Comparison of ENCODE assay signal across 8 cellular contexts in the genomic region with DNA sequence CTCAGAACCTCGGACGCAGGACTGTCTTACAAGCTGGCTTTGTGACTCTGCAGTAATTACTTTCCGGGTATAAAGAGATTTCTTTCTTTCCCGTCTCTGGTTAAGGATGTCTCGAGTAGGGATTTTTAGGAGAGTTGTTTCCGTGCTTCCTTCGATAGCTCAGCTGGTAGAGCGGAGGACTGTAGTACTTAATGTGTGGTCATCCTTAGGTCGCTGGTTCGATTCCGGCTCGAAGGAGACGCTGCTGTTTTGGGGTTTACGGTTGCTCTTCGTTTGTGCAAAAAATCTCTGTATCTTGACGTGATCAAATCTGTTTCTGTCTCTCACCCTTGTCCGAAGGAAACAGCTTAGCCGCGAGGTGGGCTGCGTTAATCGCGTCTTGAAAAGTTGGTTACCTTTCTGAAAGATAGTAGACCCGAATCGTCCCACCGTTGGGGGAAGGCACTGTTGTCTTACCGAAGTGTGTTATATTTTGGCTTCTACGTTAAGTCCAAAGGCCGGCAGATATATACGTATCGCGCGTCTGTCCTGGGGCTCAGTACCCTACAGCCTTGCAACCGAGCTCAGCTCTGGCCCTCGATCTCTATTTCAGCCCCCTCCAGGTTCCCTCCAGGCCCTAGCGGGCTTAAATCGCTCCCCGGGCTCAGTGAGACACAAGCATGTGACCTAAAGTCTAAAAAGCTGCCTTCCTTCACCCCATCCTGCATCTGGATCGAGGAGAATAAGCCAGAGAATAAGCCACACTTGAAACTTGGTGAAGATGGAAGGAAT. TPM values are rescaled to one million over a fixed set of nuclear protein-coding genes. Genes with fewer than 3 reads are reported as not detected.
A peak's percentile ranks its signal among the peaks of the same experiment; 100 is the strongest.
DNase-seq lines count a peak whose midpoint lies in the region; ATAC-seq and TF ChIP-seq lines count a peak whose summit lies in the region.

No MANE protein-coding gene starts in this region.

- CTCF ChIA-PET in activated CD8-positive, alpha-beta memory T cell treated with anti-CD3 and anti-CD28 coated beads, Interleukin-2, amount 10 ng/mL, durations not matched to agents 7 days and 5 days (lab: Charles Lee), result interaction anchor here (1.1 to 7.0 kb wide), 12 partner anchors 9 to 355 kb away, joined by 4 to 102 read pairs (median 10); a partner anchor contains a TSS

- ATAC-seq in GM18873 (IDR thresholded peaks at IDR 0.05; ENCODE audit: low FRiP score, unreplicated experiment) (peak; percentile 17), HG03280 (IDR thresholded peaks at IDR 0.05; ENCODE audit: unreplicated experiment) (peak; percentile 25), mucosa of descending colon (peak; percentile 38)
- ATAC-seq in activated CD8-positive, alpha-beta memory T cell treated with anti-CD3 and anti-CD28 coated beads, Interleukin-2, amount 10 ng/mL, durations not matched to agents 7 days and 5 days, result peak; percentile 43

- H3K9me3 Mint-ChIP-seq in activated CD8-positive, alpha-beta memory T cell treated with anti-CD3 and anti-CD28 coated beads, Interleukin-2, amount 10 ng/mL, durations not matched to agents 7 days and 5 days (ENCODE audit: low read depth), result no peaks in the 10 kb centered on the region

- H3K4me3 ChIP-seq in AG09309 (ENCODE audit: control insufficient read depth, low read depth, low read length) (peak overlapping the region; percentile 93), epithelial cell of proximal tubule (ENCODE audit: low read depth, low read length) (peak overlapping the region; percentile 87), mucosa of descending colon (peak overlapping the region; percentile 52)

- H3K27me3 Mint-ChIP-seq in activated CD8-positive, alpha-beta memory T cell treated with anti-CD3 and anti-CD28 coated beads, Interleukin-2, amount 10 ng/mL, durations not matched to agents 7 days and 5 days, result no peaks in the 10 kb centered on the region

- TF ChIP-seq CTCF in AG09309 (IDR thresholded peaks at IDR 0.05; ENCODE audit: control insufficient read depth, insufficient read depth, low read depth, low read length, missing control alignments) (no peak), epithelial cell of proximal tubule (conservative IDR thresholded peaks at IDR 0.05; ENCODE audit: low read depth, low read length) (no peak), mucosa of descending colon (IDR thresholded peaks at IDR 0.05) (no peak)

- no peaks in the 10 kb centered on the region for H3K36me3 ChIP-seq in mucosa of descending colon (ENCODE audit: low read depth)

- intact Hi-C loops in mucosa of descending colon (cut with DNase I, micrococcal nuclease), result loop anchor here (5.0 to 10.0 kb wide), 4 partner anchors 71 to 421 kb away; a partner anchor contains a TSS

- no peak overlapping the region for H3K27ac Mint-ChIP-seq in activated CD8-positive, alpha-beta memory T cell treated with anti-CD3 and anti-CD28 coated beads, Interleukin-2, amount 10 ng/mL, durations not matched to agents 7 days and 5 days

- peaks cover 50% of the 10 kb centered on the region for H3K4me1 ChIP-seq in mucosa of descending colon (ENCODE audit: low read depth)

- no peaks in the 10 kb centered on the region for H3K36me3 Mint-ChIP-seq in activated CD8-positive, alpha-beta memory T cell treated with anti-CD3 and anti-CD28 coated beads, Interleukin-2, amount 10 ng/mL, durations not matched to agents 7 days and 5 days

- no peaks in the 10 kb centered on the region for H3K9me3 ChIP-seq in mucosa of descending colon

- peaks cover 12% of the 10 kb centered on the region for H3K4me1 Mint-ChIP-seq in activated CD8-positive, alpha-beta memory T cell treated with anti-CD3 and anti-CD28 coated beads, Interleukin-2, amount 10 ng/mL, durations not matched to agents 7 days and 5 days

- H3K4me3 Mint-ChIP-seq in activated CD8-positive, alpha-beta memory T cell treated with anti-CD3 and anti-CD28 coated beads, Interleukin-2, amount 10 ng/mL, durations not matched to agents 7 days and 5 days, result no peak overlapping the region

- DNase-seq in AG09309 (ENCODE audit: low read depth) (peak; percentile 87), NOMO-1 (lab: John Stamatoyannopoulos, UW; ENCODE audit: unreplicated experiment in 2 of 2) (peak; percentile 71 to 75), epithelial cell of proximal tubule (ENCODE audit: low read depth) (peak; percentile 76), mucosa of descending colon (peak; percentile 73 to 87 (median 81))
- peak; percentile 88 for DNase-seq in activated CD8-positive, alpha-beta memory T cell treated with anti-CD3 and anti-CD28 coated beads, Interleukin-2, amount 10 ng/mL, durations not matched to agents 7 days and 5 days
- peak; percentile 44 to 54 for DNase-seq in stimulated activated CD8-positive, alpha-beta memory T cell treated with anti-CD3 and anti-CD28 coated beads, Interleukin-4, amount 100 ng/mL, for 1 hour (ENCODE audit: low read depth in 2 of 2, low spot score in 1 of 2)

RNA-seq across cellular contexts. Expression of a gene that starts 1.1 kb away (rescaled TPM):
- 1 to 10 TPM in 1 of 2 experiments, under 1 TPM in 1; 0.75 to 2.1 TPM for total RNA-seq in activated CD8-positive, alpha-beta memory T cell treated with anti-CD3 and anti-CD28 coated beads, Interleukin-2, amount 10 ng/mL, durations not matched to agents 7 days and 5 days
- 5.3 and 7.6 TPM in 2 replicates for total RNA-seq in epithelial cell of proximal tubule
- 10 to 100 TPM; 35.9 to 37.4 (median 36.4) TPM for total RNA-seq in mucosa of descending colon

RNA-seq across cellular contexts. Expression of a gene that starts 5.3 kb away (rescaled TPM):
- 1 to 10 TPM; 1.5 to 2.5 TPM for total RNA-seq in activated CD8-positive, alpha-beta memory T cell treated with anti-CD3 and anti-CD28 coated beads, Interleukin-2, amount 10 ng/mL, durations not matched to agents 7 days and 5 days
- 1.3 and 4.8 TPM in 2 replicates for total RNA-seq in epithelial cell of proximal tubule
- 10 to 100 TPM; 25.0 to 50.1 (median 41.0) TPM for total RNA-seq in mucosa of descending colon

RNA-seq across cellular contexts. Expression of a gene that starts 41.8 kb away (rescaled TPM):
- total RNA-seq in activated CD8-positive, alpha-beta memory T cell treated with anti-CD3 and anti-CD28 coated beads, Interleukin-2, amount 10 ng/mL, durations not matched to agents 7 days and 5 days, result not detected
- not detected in 2 replicates for total RNA-seq in epithelial cell of proximal tubule
- not detected for total RNA-seq in mucosa of descending colon

Comparison
In these comparisons a context has a peak if more than half of its experiments do, and no peak if none do; other contexts are left out.
1. Peak in every context shown above with its lines: DNase-seq, ATAC-seq and H3K4me3 ChIP-seq.